In the genomic region with DNA sequence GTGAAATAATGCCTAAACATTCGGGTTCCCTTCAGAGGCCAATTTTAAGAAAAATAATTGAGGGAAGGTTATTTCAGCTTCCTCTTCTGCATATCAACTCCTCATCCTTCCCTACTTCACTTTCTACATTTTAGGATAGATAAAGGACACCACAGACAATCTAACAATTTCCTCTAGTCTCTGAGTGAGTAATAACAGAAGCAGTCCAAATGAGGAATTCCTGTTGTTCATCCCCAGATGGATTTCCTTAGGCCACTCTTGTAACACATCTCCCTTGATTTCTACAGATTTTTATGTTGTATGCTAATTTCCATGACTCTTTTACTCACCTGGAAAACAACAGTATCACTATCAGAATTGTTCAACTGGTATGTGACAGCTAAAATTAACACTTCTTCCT, we compare ENCODE assay signal across 15 cellular contexts.
A peak's percentile ranks its signal among the peaks of the same experiment; 100 is the strongest.
DNase-seq lines count a peak whose midpoint lies in the region; TF ChIP-seq lines count a peak whose summit lies in the region.
"Had no signal": no experiment of that assay in that cellular context is flagged by ENCODE, and none has a peak within 500 bp of the region (broad histone marks: within the 10 kb centered on the region; RNA-seq: fewer than 3 reads in every experiment).

No MANE protein-coding gene starts in this region.

- TF ChIP-seq CTCF in AG04449 (IDR thresholded peaks at IDR 0.05; ENCODE audit: insufficient read depth, low read length, missing control alignments) (no peak), fibroblast of the aortic adventitia (IDR thresholded peaks at IDR 0.05; ENCODE audit: insufficient read depth, low read length) (no peak)

- POLR2A ChIA-PET in AG04449 (lab: Yijun Ruan, JAX), result no interaction called here

- DNase-seq in AG04449 (ENCODE audit: low read depth, low spot score) (peak; percentile 16), HCEC 1CT (peak; percentile 70), SKM-1 (lab: John Stamatoyannopoulos, UW; ENCODE audit: unreplicated experiment) (peak; percentile 37), fibroblast of the aortic adventitia (ENCODE audit: low read depth) (peak; percentile 62), DMS53 treated with DMSO at 0.1 percent for 48 hours (lab: John Stamatoyannopoulos, UW; ENCODE audit: unreplicated experiment) (no peak), T-helper 9 cell (no peak), NCI-H187 (lab: John Stamatoyannopoulos, UW) (no peak)
- DNase-seq in activated naive CD4-positive, alpha-beta T cell (lab: John Stamatoyannopoulos, UW), result no peak
- DNase-seq: activated CD4-positive, alpha-beta T cell treated with anti-CD3 and anti-CD28 coated beads for 1 hour; left lung; NCI-H2081; NCI-H69; posterior cingulate gyrus; small intestine; stimulated activated naive CD8-positive, alpha-beta T cell treated with anti-CD3 and anti-CD28 coated beads, Interleukin-15, Interleukin-2, amounts not matched to agents 100 U/mL and 50 U/mL, for 24 hours had no signal

- CTCF ChIA-PET in AG04449 (lab: Yijun Ruan, JAX), result interaction anchor here (1.0 kb wide), 1 partner anchor 9 kb away, joined by 3 read pairs; no protein-coding TSS in a partner anchor

- H3K4me3 ChIP-seq in AG04449 (ENCODE audit: low read depth, low read length), result no peak overlapping the region
- no peak overlapping the region for H3K4me3 ChIP-seq in fibroblast of the aortic adventitia (ENCODE audit: low read depth, low read length)
- H3K4me3 ChIP-seq: left lung had no signal

Comparison
In these comparisons a context has a peak if more than half of its experiments do, and no peak if none do; other contexts are left out.
1. DNase-seq: peak in AG04449 (single experiment), HCEC 1CT (single experiment), SKM-1 (single experiment) and fibroblast of the aortic adventitia (single experiment); none in DMS53 treated with DMSO at 0.1 percent for 48 hours (single experiment), activated naive CD4-positive, alpha-beta T cell (0 of 4), T-helper 9 cell (single experiment) and NCI-H187 (0 of 2).